In the genomic region with DNA sequence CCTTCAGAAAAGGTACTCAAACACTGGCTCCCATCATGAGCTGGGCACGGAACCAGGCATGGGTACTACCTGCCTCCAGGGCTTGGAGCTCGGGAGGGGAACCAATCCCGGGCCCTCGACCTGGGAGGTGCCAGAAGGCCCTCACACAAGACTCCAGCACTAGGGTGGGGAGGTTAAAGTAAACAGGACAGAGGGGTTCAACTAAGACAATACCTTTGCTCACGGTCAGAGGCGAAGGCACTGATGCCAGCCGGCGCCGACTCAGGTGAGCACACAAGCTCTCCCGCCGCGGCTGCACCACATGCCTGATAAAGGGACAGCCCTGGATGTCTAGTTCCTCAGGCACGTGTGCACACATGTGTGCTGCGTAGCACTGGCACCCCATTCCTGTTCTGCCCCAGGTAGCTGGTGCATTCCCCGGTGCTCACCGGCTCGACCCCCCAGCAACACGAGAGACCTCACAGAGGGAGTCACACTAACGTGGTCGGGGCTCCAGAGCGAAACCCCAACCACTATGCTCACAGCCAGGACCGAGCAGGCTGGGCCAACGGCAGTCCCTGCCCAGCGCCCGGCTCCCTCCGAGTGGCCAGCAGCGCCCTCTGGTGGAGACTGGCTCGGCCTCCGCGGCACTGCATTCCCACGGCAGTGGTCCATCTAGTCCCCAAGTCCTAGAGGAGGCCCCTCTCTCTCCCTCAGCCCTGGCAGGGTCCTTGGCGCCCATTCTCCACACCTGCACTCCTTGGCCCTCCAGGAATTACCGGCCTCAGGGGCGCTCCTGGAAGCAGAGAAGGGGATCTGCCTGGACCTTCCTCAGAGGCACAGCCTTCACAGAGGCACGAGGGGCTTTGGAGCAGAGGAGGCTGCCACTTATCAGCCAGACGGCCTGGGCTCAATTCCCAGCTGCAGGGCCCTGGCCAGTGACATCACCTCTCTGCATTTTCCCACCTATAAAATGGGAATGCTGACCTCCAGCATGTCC, we compare ENCODE assay signal across 8 cellular contexts. TPM values are rescaled to one million over a fixed set of nuclear protein-coding genes. Genes with fewer than 3 reads are reported as not detected.
DNase-seq lines count a peak whose midpoint lies in the region; ATAC-seq, FAIRE-seq and TF ChIP-seq lines count a peak whose summit lies in the region.

No MANE protein-coding gene starts in this region.

- no peak overlapping the region for H3K4me3 Mint-ChIP-seq in GM23338

- TF ChIP-seq POLR2A in endothelial cell of umbilical vein (IDR thresholded peaks at IDR 0.05; ENCODE audit: low read depth, low read length) = no peak

- no peak overlapping the region for H3K4me2 ChIP-seq in GM23338
- H3K4me2 ChIP-seq in endothelial cell of umbilical vein (ENCODE audit: insufficient read depth, low read length) = no peak overlapping the region

- H3K4me1 ChIP-seq in GM23338 (ENCODE audit: insufficient read depth) (peaks cover 7% of the 10 kb centered on the region; the same call in 1 of the 2 replicates), endothelial cell of umbilical vein (ENCODE audit: control insufficient read depth, extremely low read depth, insufficient read depth, low read length) (no peaks in the 10 kb centered on the region)

- H3K9me3 Mint-ChIP-seq in GM23338 = no peaks in the 10 kb centered on the region; the same call in 2 of the 3 replicates

- no peaks in the 10 kb centered on the region for H3K27me3 ChIP-seq in GM23338 (ENCODE audit: insufficient read depth)
- no peaks in the 10 kb centered on the region for H3K27me3 ChIP-seq in endothelial cell of umbilical vein (ENCODE audit: control insufficient read depth in 2 of 2, insufficient read depth in 2 of 2, low read length in 2 of 2)

- intact Hi-C loops in endothelial cell of umbilical vein (cut with micrococcal nuclease) = loop anchor here (1.0 to 10.0 kb wide), 8 partner anchors 57 to 401 kb away; partner anchors contain the start of gene BRSK2

- no peak overlapping the region for H3K27ac Mint-ChIP-seq in GM23338

- no peak for DNase-seq in AG09319 (ENCODE audit: extremely low read depth, low read depth)
- DNase-seq in GM23338 (ENCODE audit: low spot score) = peak; percentile 91
- DNase-seq in NOMO-1 treated with dmso at 0.1 percent for 144 hours (lab: John Stamatoyannopoulos, UW; ENCODE audit: unreplicated experiment) = peak; percentile 16
- peak; percentile 96 for DNase-seq in activated CD8-positive, alpha-beta memory T cell treated with anti-CD3 and anti-CD28 coated beads, Interleukin-2, amount 50 U/mL, for 48 hours
- DNase-seq in endothelial cell of umbilical vein (ENCODE audit: low read depth, low spot score) = peak; percentile 63
- peak; percentile 73 for DNase-seq in mucosa of gallbladder (ENCODE audit: low spot score)
- peak; percentile 38 to 53 for DNase-seq in stimulated activated CD8-positive, alpha-beta memory T cell treated with anti-CD3 and anti-CD28 coated beads, Interleukin-4, amount 100 ng/mL, for 1 hour (ENCODE audit: low read depth in 2 of 2, low spot score in 1 of 2)

- no peaks in the 10 kb centered on the region for H3K36me3 ChIP-seq in GM23338 (ENCODE audit: insufficient read depth)
- H3K36me3 ChIP-seq in endothelial cell of umbilical vein (ENCODE audit: control insufficient read depth in 2 of 2, extremely low read depth in 1 of 2, insufficient read depth in 2 of 2, low read length in 2 of 2) = no peaks in the 10 kb centered on the region

- H3K9me3 ChIP-seq in endothelial cell of umbilical vein (replicated peaks; ENCODE audit: control insufficient read depth, insufficient read depth, low read length) = no peaks in the 10 kb centered on the region

- no peaks in the 10 kb centered on the region for H3K9me1 ChIP-seq in endothelial cell of umbilical vein (replicated peaks; ENCODE audit: control insufficient read depth, extremely low read depth, insufficient read depth, low read length)

- POLR2A ChIA-PET in endothelial cell of umbilical vein (lab: Charles Lee) = no interaction called here

- H2AFZ ChIP-seq in GM23338 (no peak overlapping the region), endothelial cell of umbilical vein (ENCODE audit: low read depth, low read length) (no peak overlapping the region)

- H3F3A ChIP-seq in GM23338 (replicated peaks; ENCODE audit: low read depth) = peaks cover 5% of the 10 kb centered on the region; the same call in 1 of the 2 replicates

- no TSS peak for BruUV-seq in endothelial cell of umbilical vein (replicated peaks; lab: Mats Ljungman, UMichigan)

- H3K4me3 ChIP-seq in GM23338 (no peak overlapping the region), endothelial cell of umbilical vein (replicated peaks in 1 of 3; ENCODE audit: insufficient read depth in 1 of 3, low read depth in 1 of 3, low read length in 3 of 3) (no peak overlapping the region)

- FAIRE-seq in endothelial cell of umbilical vein (lab: Jason Lieb, UNC) = peak; percentile 84

- peaks cover 31% of the 10 kb centered on the region for H3K4me1 Mint-ChIP-seq in GM23338

- dilution Hi-C loops in endothelial cell of umbilical vein (cut with MboI; ENCODE audit: extremely low pct_ligation_motif_present, low sequenced_read_pairs) = no loop called here

- ATAC-seq in GM23338 (peak; percentile 93), HG02571 (IDR thresholded peaks at IDR 0.05; ENCODE audit: unreplicated experiment) (no peak)

- H3K27me3 Mint-ChIP-seq in GM23338 (ENCODE audit: insufficient read depth, low read depth, poor library complexity) = peaks cover 18% of the 10 kb centered on the region

- CTCF ChIA-PET in endothelial cell of umbilical vein (lab: Charles Lee) = interaction anchor here (1.0 to 3.9 kb wide), 9 partner anchors 11 to 315 kb away, joined by 3 to 36 read pairs (median 5); partner anchors contain the start of gene TOLLIP

- H3K9me2 ChIP-seq in GM23338 (ENCODE audit: insufficient read depth) = no peaks in the 10 kb centered on the region

- H3K36me3 Mint-ChIP-seq in GM23338 (ENCODE audit: low read depth) = no peaks in the 10 kb centered on the region

- H3K79me2 ChIP-seq in GM23338 (replicated peaks; ENCODE audit: insufficient read depth) (peaks cover 36% of the 10 kb centered on the region), endothelial cell of umbilical vein (ENCODE audit: control insufficient read depth, insufficient read depth, low read length) (peaks cover 17% of the 10 kb centered on the region)

- no peak overlapping the region for H3K9ac ChIP-seq in endothelial cell of umbilical vein (replicated peaks; ENCODE audit: extremely low read depth, insufficient read depth, low read length)

- H3K27ac ChIP-seq in GM23338 (ENCODE audit: low read depth) = no peak overlapping the region
- H3K27ac ChIP-seq in endothelial cell of umbilical vein (ENCODE audit: insufficient read depth, low read depth, low read length) = no peak overlapping the region

- H4K20me1 ChIP-seq in GM23338 (replicated peaks; ENCODE audit: insufficient read depth) (peaks cover 5% of the 10 kb centered on the region; the same call in 1 of the 2 replicates), endothelial cell of umbilical vein (replicated peaks; ENCODE audit: control insufficient read depth, extremely low read depth, insufficient read depth, low read length) (peaks cover 3% of the 10 kb centered on the region)

- peak; percentile 95 for TF ChIP-seq CTCF in AG09319 (IDR thresholded peaks at IDR 0.05; ENCODE audit: low read depth, low read length)
- peak; percentile 85 to 95 for TF ChIP-seq CTCF in GM23338 (conservative IDR thresholded peaks at IDR 0.05; ENCODE audit: low read depth in 2 of 2)
- peak; percentile 93 to 98 for TF ChIP-seq CTCF in endothelial cell of umbilical vein (IDR thresholded peaks at IDR 0.05; ENCODE audit: extremely low read depth in 1 of 2, insufficient read depth in 1 of 2, low read depth in 1 of 2, low read length in 2 of 2)

TF ChIP-seq in GM23338, 12 proteins besides CTCF, POLR2A, EP300 and RAD21 (continues in another document):
- TF ChIP-seq EZH2 (IDR thresholded peaks at IDR 0.05; ENCODE audit: low read depth, unreplicated experiment) (no peak), STAT1 (IDR thresholded peaks at IDR 0.05; ENCODE audit: unreplicated experiment) (no peak)

TF ChIP-seq in endothelial cell of umbilical vein, 7 proteins besides CTCF, POLR2A, EP300 and RAD21:
- TF ChIP-seq EZH2 (IDR thresholded peaks at IDR 0.05; ENCODE audit: borderline replicate concordance, low read depth, low read length, severe bottlenecking) (no peak), FOS (IDR thresholded peaks at IDR 0.05; ENCODE audit: borderline replicate concordance, insufficient read depth, low read length) (no peak), JUN (IDR thresholded peaks at IDR 0.05; ENCODE audit: borderline replicate concordance, insufficient read depth, insufficient read length, low read depth) (no peak), GATA2 (IDR thresholded peaks at IDR 0.05; ENCODE audit: insufficient read depth, insufficient read length, low read depth, low read length) (no peak), MYC (IDR thresholded peaks at IDR 0.05; ENCODE audit: low read depth, low read length) (no peak)

RNA-seq across cellular contexts. Expression of gene MOB2, which starts 28.8 kb away (rescaled TPM):
- 19.7 and 24.9 TPM in 2 replicates for total RNA-seq in GM23338 (2014; rRNA removed; shearing (Covaris generic))
- polyA plus RNA-seq in GM23338 (2016; fragmentation: Nextera tagmentation; extraction: Ambion mirVana) (7.7 and 10.1 TPM in 2 replicates), endothelial cell of umbilical vein (50.6 and 54.9 TPM in 2 replicates)
- total RNA-seq in endothelial cell of umbilical vein (38.2 and 39.0 TPM in 2 replicates), mucosa of gallbladder (73.4 TPM)
- 42.4 and 57.3 TPM in 2 replicates for polyA plus RNA-seq in endothelial cell of umbilical vein (2011; cell fraction: cytosol; rRNA removed)
- polyA plus RNA-seq in endothelial cell of umbilical vein (2011; cell fraction: nucleus; rRNA removed) = 64.3 and 74.2 TPM in 2 replicates
- polyA plus RNA-seq in endothelial cell of umbilical vein (2012) = 40.8 and 46.2 TPM in 2 replicates
- polyA minus RNA-seq in endothelial cell of umbilical vein = 39.7 and 40.3 TPM in 2 replicates
- polyA minus RNA-seq in endothelial cell of umbilical vein (2011; cell fraction: cytosol; rRNA and poly(A)+ RNA removed) = 14.3 TPM
- polyA minus RNA-seq in endothelial cell of umbilical vein (2011; cell fraction: nucleus; rRNA and poly(A)+ RNA removed) = 13.1 and 24.0 TPM in 2 replicates

RNA-seq across cellular contexts. Expression of gene DUSP8, which starts 56.7 kb away (rescaled TPM):
- 1.1 and 3.3 TPM in 2 replicates for total RNA-seq in GM23338 (2014; rRNA removed; shearing (Covaris generic))
- polyA plus RNA-seq in GM23338 (2016; fragmentation: Nextera tagmentation; extraction: Ambion mirVana) (1.1 TPM in 2 replicates), endothelial cell of umbilical vein (4.6 and 6.0 TPM in 2 replicates)
- total RNA-seq in endothelial cell of umbilical vein (5.9 and 8.7 TPM in 2 replicates), mucosa of gallbladder (35.6 TPM)
- polyA plus RNA-seq in endothelial cell of umbilical vein (2011; cell fraction: cytosol; rRNA removed) = 5.1 and 6.6 TPM in 2 replicates
- 13.2 and 16.4 TPM in 2 replicates for polyA plus RNA-seq in endothelial cell of umbilical vein (2011; cell fraction: nucleus; rRNA removed)
- polyA plus RNA-seq in endothelial cell of umbilical vein (2012) = 4.3 and 11.1 TPM in 2 replicates
- 2.1 and 6.7 TPM in 2 replicates for polyA minus RNA-seq in endothelial cell of umbilical vein
- 6.1 TPM for polyA minus RNA-seq in endothelial cell of umbilical vein (2011; cell fraction: cytosol; rRNA and poly(A)+ RNA removed)
- polyA minus RNA-seq in endothelial cell of umbilical vein (2011; cell fraction: nucleus; rRNA and poly(A)+ RNA removed) = 2.9 and 3.4 TPM in 2 replicates
